Comparison of ENCODE assay signal across 15 cellular contexts in the genomic region with DNA sequence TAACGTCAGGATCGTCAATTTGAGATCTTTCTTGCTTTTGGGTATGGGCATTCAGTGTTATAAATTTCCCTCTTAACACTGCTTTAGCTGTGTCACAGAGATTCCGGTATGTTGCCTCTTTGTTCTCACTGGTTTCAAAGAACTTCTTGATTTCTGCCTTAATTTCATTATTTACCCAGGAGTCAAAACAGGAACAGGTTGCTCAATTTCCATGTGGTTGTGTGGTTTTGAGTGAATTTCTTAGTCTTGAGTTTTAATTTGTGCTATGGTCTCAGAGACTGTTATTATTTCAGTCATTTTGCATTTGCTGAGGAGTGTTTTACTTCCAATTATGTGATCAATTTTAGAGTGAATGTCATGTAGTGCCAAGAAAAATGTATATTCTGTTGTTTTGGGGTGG.
DNase-seq lines count a peak whose midpoint lies in the region; ATAC-seq and TF ChIP-seq lines count a peak whose summit lies in the region.
"Had no signal": no experiment of that assay in that cellular context is flagged by ENCODE, and none has a peak within 500 bp of the region (broad histone marks: within the 10 kb centered on the region; RNA-seq: fewer than 3 reads in every experiment).

No MANE protein-coding gene starts in this region.

- no peak overlapping the region for H3K4me3 ChIP-seq in SU-DHL-6 (ENCODE audit: insufficient read depth, low read length, poor library complexity, severe bottlenecking)
- no peak overlapping the region for H3K4me3 ChIP-seq in naive thymus-derived CD4-positive, alpha-beta T cell (ENCODE audit: low read length)
- H3K4me3 ChIP-seq: HAP-1 had no signal

- TF ChIP-seq CTCF in SU-DHL-6 (IDR thresholded peaks at IDR 0.05; ENCODE audit: insufficient read depth, low read length, poor library complexity, severe bottlenecking) (no peak), nephron progenitor cell (IDR thresholded peaks at IDR 0.05) (no peak)

- no peaks in the 10 kb centered on the region for H4K20me1 ChIP-seq in SU-DHL-6 (ENCODE audit: low read depth, low read length)

- DNase-seq in GF-D8 (lab: John Stamatoyannopoulos, UW): peak; percentile 18
- peak; percentile 13 for DNase-seq in KBM-7
- DNase-seq in MV-4-11 (lab: John Stamatoyannopoulos, UW): peak; percentile 66
- no peak for DNase-seq in nephron progenitor cell
- no peak for DNase-seq in naive thymus-derived CD4-positive, alpha-beta T cell
- no peak for DNase-seq in activated CD4-positive, alpha-beta T cell treated with anti-CD3 and anti-CD28 coated beads, Interleukin-2, amount 50 U/mL, for 1 hour
- DNase-seq: BE2C; CD4-positive, alpha-beta memory T cell; DMS153; DMS79 treated with DMSO at 0.1 percent for 48 hours; EL; HFFc6 had no signal

- H3K4me1 ChIP-seq in naive thymus-derived CD4-positive, alpha-beta T cell (ENCODE audit: control insufficient read depth in 2 of 2, insufficient read depth in 2 of 2, low read length in 2 of 2): no peaks in the 10 kb centered on the region
- H3K4me1 ChIP-seq: BE2C, HAP-1 had no signal

- no peaks in the 10 kb centered on the region for H3F3A ChIP-seq in SU-DHL-6 (ENCODE audit: insufficient read depth)

- no peak overlapping the region for H3K4me2 ChIP-seq in SU-DHL-6 (ENCODE audit: low read depth, low read length, poor library complexity, severe bottlenecking)

- H2AFZ ChIP-seq in SU-DHL-6 (ENCODE audit: low read depth, low read length, severe bottlenecking): peak overlapping the region; percentile 34

- no peaks in the 10 kb centered on the region for H3K27me3 ChIP-seq in SU-DHL-6 (ENCODE audit: low read length)
- no peaks in the 10 kb centered on the region for H3K27me3 ChIP-seq in naive thymus-derived CD4-positive, alpha-beta T cell (ENCODE audit: control insufficient read depth in 2 of 2, insufficient read depth in 2 of 2, low read length in 2 of 2)
- H3K27me3 ChIP-seq: BE2C had no signal

- peaks cover 13% of the 10 kb centered on the region for H3K9me3 Mint-ChIP-seq in nephron progenitor cell
- peaks cover 0 to 29% (median 8%) of the 10 kb centered on the region in 11 donors for H3K9me3 Mint-ChIP-seq in naive thymus-derived CD4-positive, alpha-beta T cell

- no peak for ATAC-seq in naive thymus-derived CD4-positive, alpha-beta T cell

- H3K36me3 ChIP-seq in SU-DHL-6 (ENCODE audit: low read length): no peaks in the 10 kb centered on the region
- no peaks in the 10 kb centered on the region for H3K36me3 ChIP-seq in naive thymus-derived CD4-positive, alpha-beta T cell (ENCODE audit: control insufficient read depth in 2 of 3, insufficient read depth in 3 of 3, low read length in 3 of 3)
- H3K36me3 ChIP-seq: BE2C, HAP-1 had no signal

- no peaks in the 10 kb centered on the region for H3K36me3 Mint-ChIP-seq in nephron progenitor cell (ENCODE audit: low read depth)
- H3K36me3 Mint-ChIP-seq in naive thymus-derived CD4-positive, alpha-beta T cell: no peaks in the 10 kb centered on the region
- H3K36me3 Mint-ChIP-seq: CD4-positive, alpha-beta memory T cell had no signal

- no peaks in the 10 kb centered on the region for H3K4me1 Mint-ChIP-seq in nephron progenitor cell
- H3K4me1 Mint-ChIP-seq in naive thymus-derived CD4-positive, alpha-beta T cell: no peaks in the 10 kb centered on the region
- H3K4me1 Mint-ChIP-seq: CD4-positive, alpha-beta memory T cell had no signal

- no peak overlapping the region for H3K27ac ChIP-seq in SU-DHL-6 (ENCODE audit: low read depth, low read length)
- H3K27ac ChIP-seq in naive thymus-derived CD4-positive, alpha-beta T cell (ENCODE audit: low read depth, low read length): no peak overlapping the region
- H3K27ac ChIP-seq: C4-2B had no signal

- CTCF ChIA-PET in naive thymus-derived CD4-positive, alpha-beta T cell (lab: Charles Lee): no interaction called here

- H3K27ac Mint-ChIP-seq in nephron progenitor cell: no peak overlapping the region
- no peak overlapping the region for H3K27ac Mint-ChIP-seq in naive thymus-derived CD4-positive, alpha-beta T cell
- H3K27ac Mint-ChIP-seq: HFFc6 had no signal

- H3K9ac ChIP-seq in SU-DHL-6 (ENCODE audit: low read length): no peak overlapping the region

- in situ Hi-C loops in KBM-7 (cut with MboI; ENCODE audit: low pct_unique_long_range_greater_than_20kb, low sequenced_read_pairs): no loop called here

- no peaks in the 10 kb centered on the region for H3K9me2 ChIP-seq in SU-DHL-6 (replicated peaks; ENCODE audit: insufficient read depth, low read length)

- intact Hi-C loops in naive thymus-derived CD4-positive, alpha-beta T cell (cut with micrococcal nuclease): no loop called here

- no peaks in the 10 kb centered on the region for H3K27me3 Mint-ChIP-seq in nephron progenitor cell (ENCODE audit: low read depth, poor library complexity)
- H3K27me3 Mint-ChIP-seq in naive thymus-derived CD4-positive, alpha-beta T cell: no peaks in the 10 kb centered on the region
- H3K27me3 Mint-ChIP-seq: CD4-positive, alpha-beta memory T cell had no signal

- no peaks in the 10 kb centered on the region for H3K9me3 ChIP-seq in SU-DHL-6 (ENCODE audit: insufficient read depth, low read length)
- no peaks in the 10 kb centered on the region for H3K9me3 ChIP-seq in naive thymus-derived CD4-positive, alpha-beta T cell (ENCODE audit: control insufficient read depth in 2 of 3, low read length in 3 of 3)
- H3K9me3 ChIP-seq: BE2C, HAP-1 had no signal

- H3K79me2 ChIP-seq in SU-DHL-6 (ENCODE audit: insufficient read depth, low read length): no peaks in the 10 kb centered on the region

- POLR2A ChIA-PET in naive thymus-derived CD4-positive, alpha-beta T cell (lab: Charles Lee): no interaction called here

- H3K4me3 Mint-ChIP-seq in nephron progenitor cell: no peak overlapping the region
- H3K4me3 Mint-ChIP-seq in naive thymus-derived CD4-positive, alpha-beta T cell: no peak overlapping the region
- H3K4me3 Mint-ChIP-seq: CD4-positive, alpha-beta memory T cell; HFFc6 had no signal

Comparison
In these comparisons a context has a peak if more than half of its experiments do, and no peak if none do; other contexts are left out.
1. DNase-seq: peak in GF-D8 (single experiment), KBM-7 (single experiment) and MV-4-11 (single experiment); none in nephron progenitor cell (single experiment), naive thymus-derived CD4-positive, alpha-beta T cell (0 of 9) and activated CD4-positive, alpha-beta T cell treated with anti-CD3 and anti-CD28 coated beads, Interleukin-2, amount 50 U/mL, for 1 hour (single experiment).